ENCODE assay signal across 11 cellular contexts in the genomic region with DNA sequence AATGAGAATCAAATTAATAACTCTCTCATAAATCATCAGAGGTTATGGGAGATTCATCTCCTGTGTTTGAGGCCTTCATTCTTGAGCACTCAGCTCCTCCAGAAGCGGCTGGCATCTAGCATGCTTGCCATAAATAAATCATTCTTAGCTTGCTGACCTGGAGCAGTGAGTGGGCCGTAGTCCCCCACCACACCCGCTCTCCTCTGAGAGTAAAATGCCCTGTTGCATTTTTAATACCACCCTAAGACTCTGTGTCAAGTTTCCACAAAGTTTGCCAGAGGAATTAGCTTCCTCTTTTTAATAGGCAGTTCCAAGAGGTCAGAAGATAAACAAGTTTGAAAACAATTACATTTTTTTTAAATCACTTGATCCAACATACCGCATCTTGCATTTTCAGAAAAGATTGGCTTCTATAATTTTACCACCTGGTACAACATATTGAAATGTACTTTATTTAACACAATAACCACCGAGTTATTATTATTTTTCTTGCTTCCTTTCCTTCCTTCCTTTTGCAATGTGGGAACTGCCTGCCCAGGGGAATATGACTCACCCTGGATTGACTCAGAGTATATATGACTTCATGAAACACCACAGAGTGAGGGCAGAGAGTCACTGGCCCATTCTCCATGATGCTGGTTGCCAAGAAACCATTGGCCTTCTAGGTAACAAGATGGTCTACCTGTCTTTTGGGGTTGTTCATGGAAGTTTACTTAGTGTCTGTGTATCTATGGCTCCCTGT. TPM values are rescaled to one million over a fixed set of nuclear protein-coding genes. Genes with fewer than 3 reads are reported as not detected.
DNase-seq lines count a peak whose midpoint lies in the region; ATAC-seq and TF ChIP-seq lines count a peak whose summit lies in the region.
"Had no signal": no experiment of that assay in that cellular context is flagged by ENCODE, and none has a peak within 500 bp of the region (broad histone marks: within the 10 kb centered on the region; RNA-seq: fewer than 3 reads in every experiment).

No MANE protein-coding gene starts in this region.

- TF ChIP-seq POLR2A in tibial nerve (IDR thresholded peaks at IDR 0.05), result no peak
- no peak for TF ChIP-seq POLR2A in esophagus squamous epithelium (IDR thresholded peaks at IDR 0.05)

- no peak overlapping the region for H3K27ac Mint-ChIP-seq in activated CD8-positive, alpha-beta T cell treated with anti-CD3 and anti-CD28 coated beads for 36 hours
- H3K27ac Mint-ChIP-seq in activated CD8-positive, alpha-beta T cell treated with anti-CD3 and anti-CD28 coated beads, Interleukin-2, amount 10 ng/mL, durations not matched to agents 7 days and 5 days, result no peak overlapping the region
- peak overlapping the region; percentile 70 for H3K27ac Mint-ChIP-seq in activated naive CD8-positive, alpha-beta T cell treated with anti-CD3 and anti-CD28 coated beads, Interleukin-2, amount 50 U/mL, for 24 hours
- H3K27ac Mint-ChIP-seq: activated CD8-positive, alpha-beta memory T cell treated with anti-CD3 and anti-CD28 coated beads, Interleukin-2, amount 10 ng/mL, durations not matched to agents 7 days and 5 days; natural killer cell treated with Interleukin-12 subunit alpha and Interleukin-12 subunit beta and Interleukin-15 and Interleukin-18, amount 100 ng/mL, for 72 hours had no signal

- H3K36me3 Mint-ChIP-seq in activated CD8-positive, alpha-beta T cell treated with anti-CD3 and anti-CD28 coated beads for 36 hours (ENCODE audit: low read depth), result no peaks in the 10 kb centered on the region
- no peaks in the 10 kb centered on the region for H3K36me3 Mint-ChIP-seq in activated CD8-positive, alpha-beta T cell treated with anti-CD3 and anti-CD28 coated beads, Interleukin-2, amount 10 ng/mL, durations not matched to agents 7 days and 5 days (ENCODE audit: low read depth)
- H3K36me3 Mint-ChIP-seq in activated naive CD8-positive, alpha-beta T cell treated with anti-CD3 and anti-CD28 coated beads, Interleukin-2, amount 50 U/mL, for 24 hours (ENCODE audit: low read depth), result no peaks in the 10 kb centered on the region
- H3K36me3 Mint-ChIP-seq: activated CD8-positive, alpha-beta memory T cell treated with anti-CD3 and anti-CD28 coated beads, Interleukin-2, amount 10 ng/mL, durations not matched to agents 7 days and 5 days; natural killer cell treated with Interleukin-12 subunit alpha and Interleukin-12 subunit beta and Interleukin-15 and Interleukin-18, amount 100 ng/mL, for 72 hours had no signal

- H3K9me3 ChIP-seq in tibial nerve (no peaks in the 10 kb centered on the region), esophagus squamous epithelium (no peaks in the 10 kb centered on the region)

- TF ChIP-seq CTCF in activated CD8-positive, alpha-beta T cell treated with anti-CD3 and anti-CD28 coated beads for 36 hours (IDR thresholded peaks at IDR 0.05), result no peak
- no peak for TF ChIP-seq CTCF in tibial nerve (IDR thresholded peaks at IDR 0.05)
- TF ChIP-seq CTCF in esophagus squamous epithelium (IDR thresholded peaks at IDR 0.05), result no peak

- no peak overlapping the region for H3K4me3 Mint-ChIP-seq in activated CD8-positive, alpha-beta T cell treated with anti-CD3 and anti-CD28 coated beads for 36 hours
- H3K4me3 Mint-ChIP-seq in activated CD8-positive, alpha-beta T cell treated with anti-CD3 and anti-CD28 coated beads, Interleukin-2, amount 10 ng/mL, durations not matched to agents 7 days and 5 days, result no peak overlapping the region
- H3K4me3 Mint-ChIP-seq in activated naive CD8-positive, alpha-beta T cell treated with anti-CD3 and anti-CD28 coated beads, Interleukin-2, amount 50 U/mL, for 24 hours, result peak overlapping the region; percentile 16
- H3K4me3 Mint-ChIP-seq: activated CD8-positive, alpha-beta memory T cell treated with anti-CD3 and anti-CD28 coated beads, Interleukin-2, amount 10 ng/mL, durations not matched to agents 7 days and 5 days; natural killer cell treated with Interleukin-12 subunit alpha and Interleukin-12 subunit beta and Interleukin-15 and Interleukin-18, amount 100 ng/mL, for 72 hours had no signal

- intact Hi-C loops in activated CD8-positive, alpha-beta T cell treated with anti-CD3 and anti-CD28 coated beads for 36 hours (cut with micrococcal nuclease), result no loop called here
- intact Hi-C loops in esophagus squamous epithelium (cut with DNase I), result no loop called here

- CTCF ChIA-PET in activated CD8-positive, alpha-beta T cell treated with anti-CD3 and anti-CD28 coated beads for 36 hours (lab: Charles Lee), result interaction anchor here (0.6 to 2.9 kb wide), 2 partner anchors 46 to 303 kb away, joined by 3 to 11 read pairs; no protein-coding TSS in a partner anchor
- CTCF ChIA-PET in activated CD8-positive, alpha-beta T cell treated with anti-CD3 and anti-CD28 coated beads, Interleukin-2, amount 10 ng/mL, durations not matched to agents 7 days and 5 days (lab: Charles Lee), result interaction anchor here (1.7 kb wide), 1 partner anchor 34 kb away, joined by 5 read pairs; no protein-coding TSS in a partner anchor

- H3K36me3 ChIP-seq in tibial nerve, result no peaks in the 10 kb centered on the region
- H3K36me3 ChIP-seq in esophagus squamous epithelium, result no peaks in the 10 kb centered on the region

- no peaks in the 10 kb centered on the region for H3K9me3 Mint-ChIP-seq in activated CD8-positive, alpha-beta T cell treated with anti-CD3 and anti-CD28 coated beads for 36 hours
- no peaks in the 10 kb centered on the region for H3K9me3 Mint-ChIP-seq in activated CD8-positive, alpha-beta T cell treated with anti-CD3 and anti-CD28 coated beads, Interleukin-2, amount 10 ng/mL, durations not matched to agents 7 days and 5 days (ENCODE audit: insufficient read depth)
- peaks cover 3% of the 10 kb centered on the region for H3K9me3 Mint-ChIP-seq in activated naive CD8-positive, alpha-beta T cell treated with anti-CD3 and anti-CD28 coated beads, Interleukin-2, amount 50 U/mL, for 24 hours
- H3K9me3 Mint-ChIP-seq: natural killer cell treated with Interleukin-12 subunit alpha and Interleukin-12 subunit beta and Interleukin-15 and Interleukin-18, amount 100 ng/mL, for 72 hours had no signal

- WGBS in tibial nerve, 2 donors, result 28 to 29% methylated on average over 5 of the region's 5 CpGs
- 27 to 40% methylated on average over 5 of the region's 5 CpGs for WGBS in esophagus squamous epithelium, 2 donors

- H3K4me3 ChIP-seq in tibial nerve (no peak overlapping the region), esophagus squamous epithelium (no peak overlapping the region)

- H3K4me1 ChIP-seq in tibial nerve (peaks cover 0 to 29% (median 0%) of the 10 kb centered on the region in 4 donors), esophagus squamous epithelium (peaks cover 0 to 12% (median 6%) of the 10 kb centered on the region in 3 donors)

- peak; percentile 71 for ATAC-seq in activated CD8-positive, alpha-beta T cell treated with anti-CD3 and anti-CD28 coated beads for 36 hours
- ATAC-seq in activated CD8-positive, alpha-beta T cell treated with anti-CD3 and anti-CD28 coated beads, Interleukin-2, amount 10 ng/mL, durations not matched to agents 7 days and 5 days, result no peak
- peak; percentile 91 for ATAC-seq in activated naive CD8-positive, alpha-beta T cell treated with anti-CD3 and anti-CD28 coated beads, Interleukin-2, amount 50 U/mL, for 24 hours
- ATAC-seq in GM21528 (IDR thresholded peaks at IDR 0.05; ENCODE audit: low FRiP score, unreplicated experiment), result no peak
- ATAC-seq in HG02938 (IDR thresholded peaks at IDR 0.05; ENCODE audit: unreplicated experiment), result no peak
- ATAC-seq: activated CD8-positive, alpha-beta memory T cell treated with anti-CD3 and anti-CD28 coated beads, Interleukin-2, amount 10 ng/mL, durations not matched to agents 7 days and 5 days had no signal

- peaks cover 6% of the 10 kb centered on the region for H3K4me1 Mint-ChIP-seq in activated CD8-positive, alpha-beta T cell treated with anti-CD3 and anti-CD28 coated beads for 36 hours (ENCODE audit: low read depth)
- H3K4me1 Mint-ChIP-seq in activated CD8-positive, alpha-beta T cell treated with anti-CD3 and anti-CD28 coated beads, Interleukin-2, amount 10 ng/mL, durations not matched to agents 7 days and 5 days (ENCODE audit: low read depth), result no peaks in the 10 kb centered on the region
- H3K4me1 Mint-ChIP-seq in activated naive CD8-positive, alpha-beta T cell treated with anti-CD3 and anti-CD28 coated beads, Interleukin-2, amount 50 U/mL, for 24 hours, result peaks cover 14% of the 10 kb centered on the region

- H3K27ac ChIP-seq in tibial nerve (peak overlapping the region in 3 of 4 donors; percentile 17 to 75 (median 63)), esophagus squamous epithelium (peak overlapping the region in 2 of 4 donors; percentile 46 to 69)

- DNase-seq in activated CD8-positive, alpha-beta T cell treated with anti-CD3 and anti-CD28 coated beads for 36 hours, result peak; percentile 35
- DNase-seq in activated CD8-positive, alpha-beta T cell treated with anti-CD3 and anti-CD28 coated beads, Interleukin-2, amount 10 ng/mL, durations not matched to agents 7 days and 5 days, result no peak
- DNase-seq in activated naive CD8-positive, alpha-beta T cell treated with anti-CD3 and anti-CD28 coated beads, Interleukin-2, amount 50 U/mL, for 24 hours, result no peak
- DNase-seq in islet precursor cell, result peak; percentile 70
- peak; percentile 26 to 70 for DNase-seq in tibial nerve (ENCODE audit: low spot score in 2 of 2)
- DNase-seq in esophagus squamous epithelium (lab: John Stamatoyannopoulos, UW), result no peak
- DNase-seq: activated CD8-positive, alpha-beta memory T cell treated with anti-CD3 and anti-CD28 coated beads, Interleukin-2, amount 10 ng/mL, durations not matched to agents 7 days and 5 days; DND-41 had no signal

- peak; percentile 25 to 82 for TF ChIP-seq EP300 in tibial nerve (IDR thresholded peaks at IDR 0.05)

- H3K27me3 Mint-ChIP-seq in activated CD8-positive, alpha-beta T cell treated with anti-CD3 and anti-CD28 coated beads for 36 hours, result peaks cover 4% of the 10 kb centered on the region
- peaks cover 12% of the 10 kb centered on the region for H3K27me3 Mint-ChIP-seq in activated CD8-positive, alpha-beta T cell treated with anti-CD3 and anti-CD28 coated beads, Interleukin-2, amount 10 ng/mL, durations not matched to agents 7 days and 5 days (ENCODE audit: low read depth)
- no peaks in the 10 kb centered on the region for H3K27me3 Mint-ChIP-seq in activated naive CD8-positive, alpha-beta T cell treated with anti-CD3 and anti-CD28 coated beads, Interleukin-2, amount 50 U/mL, for 24 hours
- H3K27me3 Mint-ChIP-seq: activated CD8-positive, alpha-beta memory T cell treated with anti-CD3 and anti-CD28 coated beads, Interleukin-2, amount 10 ng/mL, durations not matched to agents 7 days and 5 days had no signal

- H3K27me3 ChIP-seq in tibial nerve (no peaks in the 10 kb centered on the region), esophagus squamous epithelium (no peaks in the 10 kb centered on the region)

- POLR2A ChIA-PET in activated CD8-positive, alpha-beta T cell treated with anti-CD3 and anti-CD28 coated beads for 36 hours (lab: Charles Lee), result no interaction called here
- POLR2A ChIA-PET in activated CD8-positive, alpha-beta T cell treated with anti-CD3 and anti-CD28 coated beads, Interleukin-2, amount 10 ng/mL, durations not matched to agents 7 days and 5 days (lab: Charles Lee), result no interaction called here

RNA-seq across cellular contexts. Expression of gene CLIC5, which starts 29.4 kb away (rescaled TPM):
- 1 to 10 TPM; 1.1 TPM for total RNA-seq in activated CD8-positive, alpha-beta T cell treated with anti-CD3 and anti-CD28 coated beads for 36 hours
- total RNA-seq in activated CD8-positive, alpha-beta T cell treated with anti-CD3 and anti-CD28 coated beads, Interleukin-2, amount 10 ng/mL, durations not matched to agents 7 days and 5 days, result 1 to 10 TPM; 1.8 to 2.2 TPM
- total RNA-seq in tibial nerve (10 to 100 TPM in 3 of 4 donors, 1 to 10 TPM in 1; 6.6 to 47.2 (median 34.8) TPM), esophagus squamous epithelium (1 to 10 TPM in 3 of 4 donors, under 1 TPM in 1; 0.56 to 1.3 (median 1.2) TPM)

Comparison
In these comparisons a context has a peak if more than half of its experiments do, and no peak if none do; other contexts are left out.
1. ATAC-seq: peak in activated CD8-positive, alpha-beta T cell treated with anti-CD3 and anti-CD28 coated beads for 36 hours (single experiment) and activated naive CD8-positive, alpha-beta T cell treated with anti-CD3 and anti-CD28 coated beads, Interleukin-2, amount 50 U/mL, for 24 hours (single experiment); none in activated CD8-positive, alpha-beta T cell treated with anti-CD3 and anti-CD28 coated beads, Interleukin-2, amount 10 ng/mL, durations not matched to agents 7 days and 5 days (single experiment), GM21528 (single experiment) and HG02938 (single experiment).
2. DNase-seq: peak in activated CD8-positive, alpha-beta T cell treated with anti-CD3 and anti-CD28 coated beads for 36 hours (single experiment), islet precursor cell (single experiment) and tibial nerve (2 of 2); none in activated CD8-positive, alpha-beta T cell treated with anti-CD3 and anti-CD28 coated beads, Interleukin-2, amount 10 ng/mL, durations not matched to agents 7 days and 5 days (single experiment), activated naive CD8-positive, alpha-beta T cell treated with anti-CD3 and anti-CD28 coated beads, Interleukin-2, amount 50 U/mL, for 24 hours (single experiment) and esophagus squamous epithelium (single experiment).